ENCODE assay signal across 7 cellular contexts in genomic region chr4:336099-336892, GRCh38. TPM values are rescaled to one million over a fixed set of nuclear protein-coding genes. Genes with fewer than 3 reads are reported as not detected.
DNase-seq lines count a peak whose midpoint lies in the region; ATAC-seq and TF ChIP-seq lines count a peak whose summit lies in the region.

No MANE protein-coding gene starts in this region.

- H3K9me3 ChIP-seq in Peyer's patch (peaks cover 0 to 13% (median 0%) of the 10 kb centered on the region in 4 donors), mesodermal cell (ENCODE audit: control insufficient read depth, low read length) (peaks cover 27% of the 10 kb centered on the region), upper lobe of right lung (peaks cover 10% of the 10 kb centered on the region)

- WGBS in mesodermal cell (ENCODE audit: insufficient coverage in 2 of 2), 2 experiments = 14 to 15% methylated on average over 56 to 57 of the region's 71 CpGs

- H3K27ac ChIP-seq in Peyer's patch = peak overlapping the region; percentile 93 to 95 (median 93)
- H3K27ac ChIP-seq in mesodermal cell (ENCODE audit: low read depth, low read length, severe bottlenecking) = peak overlapping the region; percentile 89
- H3K27ac ChIP-seq in upper lobe of right lung = peak overlapping the region; percentile 94

- H3K27me3 ChIP-seq in Peyer's patch (no peaks in the 10 kb centered on the region), upper lobe of right lung (no peaks in the 10 kb centered on the region)

- DNase-seq in Peyer's patch = peak in 2 of 3 donors; percentile 51 to 58
- DNase-seq in ecto neural progenitor cell (ENCODE audit: low spot score) = peak; percentile 59
- DNase-seq in upper lobe of right lung = peak; percentile 73
- no peak for DNase-seq in stimulated activated naive CD4-positive, alpha-beta T cell treated with Interleukin-2 at 50 U/mL for 16 hours (lab: John Stamatoyannopoulos, UW)
- DNase-seq in NCI-H345 (lab: John Stamatoyannopoulos, UW) = no peak

- H3K4me3 ChIP-seq in Peyer's patch (peak overlapping the region; percentile 72 to 90 (median 84)), mesodermal cell (ENCODE audit: extremely low read depth, insufficient read depth, low read length, poor library complexity, severe bottlenecking) (peak overlapping the region; percentile 89), upper lobe of right lung (peak overlapping the region; percentile 98)

- peak; percentile 3 for ATAC-seq in GM18498 (IDR thresholded peaks at IDR 0.05; ENCODE audit: unreplicated experiment)
- peak; percentile 6 for ATAC-seq in upper lobe of right lung

- intact Hi-C loops in upper lobe of right lung (cut with DNase I) = no loop called here

- no peak for TF ChIP-seq POLR2A in Peyer's patch (IDR thresholded peaks at IDR 0.05)

- H3K36me3 ChIP-seq in Peyer's patch = no peaks in the 10 kb centered on the region
- H3K36me3 ChIP-seq in mesodermal cell (ENCODE audit: control insufficient read depth, insufficient read depth, low read length) = peaks cover 24% of the 10 kb centered on the region
- H3K36me3 ChIP-seq in upper lobe of right lung = no peaks in the 10 kb centered on the region

- H3K4me1 ChIP-seq in Peyer's patch (peaks cover 0 to 12% (median 7%) of the 10 kb centered on the region in 4 donors), mesodermal cell (ENCODE audit: control insufficient read depth, insufficient read depth, low read length, poor library complexity, severe bottlenecking) (no peaks in the 10 kb centered on the region), upper lobe of right lung (peaks cover 11% of the 10 kb centered on the region)

- TF ChIP-seq CTCF in Peyer's patch (IDR thresholded peaks at IDR 0.05) (no peak), upper lobe of right lung (IDR thresholded peaks at IDR 0.05) (no peak)

RNA-seq across cellular contexts. Expression of gene ZNF141, which starts 1.3 kb away (rescaled TPM):
- 10 to 100 TPM; 24.3 to 87.5 (median 31.2) TPM for total RNA-seq in Peyer's patch
- 8.3 TPM for polyA plus RNA-seq in mesodermal cell (2013, experiment 1 of 2)
- polyA plus RNA-seq in mesodermal cell (2013, experiment 2 of 2) = 9.9 TPM
- total RNA-seq in upper lobe of right lung = 19.9 TPM

RNA-seq across cellular contexts. Expression of gene ZNF732, which starts 31.0 kb away (rescaled TPM):
- not detected for total RNA-seq in Peyer's patch
- polyA plus RNA-seq in mesodermal cell (2013, experiment 1 of 2) = 0.66 TPM
- 0.61 TPM for polyA plus RNA-seq in mesodermal cell (2013, experiment 2 of 2)
- 0.23 TPM for total RNA-seq in upper lobe of right lung

Comparison
In these comparisons a context has a peak if more than half of its experiments do, and no peak if none do; other contexts are left out.
1. DNase-seq: peak in Peyer's patch (2 of 3), ecto neural progenitor cell (single experiment) and upper lobe of right lung (single experiment); none in stimulated activated naive CD4-positive, alpha-beta T cell treated with Interleukin-2 at 50 U/mL for 16 hours (single experiment) and NCI-H345 (single experiment).
2. Peak in every context shown above with its lines, with median percentiles within 50 percentile points of each other: H3K27ac ChIP-seq and H3K4me3 ChIP-seq.